2 cellular contexts compared by ENCODE assay signal in genomic region chr17:79007504-79008381, GRCh38.
TF ChIP-seq lines count a peak whose summit lies in the region.

No MANE protein-coding gene starts in this region.

TF ChIP-seq in HEK293, 187 proteins besides CTCF, POLR2A, EP300 and RAD21:
- no peak for TF ChIP-seq ZFHX2 (tag by site-specific recombination; conservative IDR thresholded peaks at IDR 0.05)
- no peak for TF ChIP-seq YY1 (tag by site-specific recombination; IDR thresholded peaks at IDR 0.05)
- TF ChIP-seq ZIC2 (tag by site-specific recombination; IDR thresholded peaks at IDR 0.05): peak; percentile 85
- peak; percentile 92 for TF ChIP-seq KLF1 (tag by site-specific recombination; IDR thresholded peaks at IDR 0.05)
- no peak for TF ChIP-seq ZNF549 (tag by site-specific recombination; IDR thresholded peaks at IDR 0.05)
- no peak for TF ChIP-seq ZNF639 (tag by site-specific recombination; IDR thresholded peaks at IDR 0.05)
- TF ChIP-seq KLF17 (tag by site-specific recombination; IDR thresholded peaks at IDR 0.05): peak; percentile 55; the same call in 1 of the 2 replicates
- TF ChIP-seq ZNF155 (tag by site-specific recombination; IDR thresholded peaks at IDR 0.05): no peak

TF ChIP-seq in GM12878, 131 proteins besides CTCF, POLR2A, EP300 and RAD21:
- TF ChIP-seq BACH1 (IDR thresholded peaks at IDR 0.05; ENCODE audit: borderline replicate concordance) (no peak), E4F1 (IDR thresholded peaks at IDR 0.05; ENCODE audit: borderline replicate concordance, partially characterized antibody) (no peak), MYC (IDR thresholded peaks at IDR 0.05; ENCODE audit: insufficient read depth, insufficient read length, insufficient replicate concordance, low read length, severe bottlenecking) (no peak), IKZF1 (conservative IDR thresholded peaks at IDR 0.05) (no peak), HSF1 (IDR thresholded peaks at IDR 0.05; ENCODE audit: low read depth, low read length) (no peak), MEF2B (IDR thresholded peaks at IDR 0.05; ENCODE audit: partially characterized antibody, poor library complexity, severe bottlenecking) (no peak), ZSCAN29 (IDR thresholded peaks at IDR 0.05) (no peak), SREBF1 (IDR thresholded peaks at IDR 0.05; ENCODE audit: low read length) (no peak), MLLT1 (IDR thresholded peaks at IDR 0.05) (no peak), CBX3 (IDR thresholded peaks at IDR 0.05; ENCODE audit: borderline replicate concordance, low read depth) (no peak), TCF7 (IDR thresholded peaks at IDR 0.05; ENCODE audit: borderline replicate concordance) (no peak), NKRF (conservative IDR thresholded peaks at IDR 0.05) (no peak), RELB (IDR thresholded peaks at IDR 0.05; ENCODE audit: low read depth) (no peak), CBFB (IDR thresholded peaks at IDR 0.05; ENCODE audit: low read depth) (no peak), CHD1 (IDR thresholded peaks at IDR 0.05; ENCODE audit: low read depth, low read length) (no peak), JUND (IDR thresholded peaks at IDR 0.05; ENCODE audit: low read depth, low read length) (no peak), LARP7 (IDR thresholded peaks at IDR 0.05) (no peak)
